Comparison of ENCODE assay signal across 8 cellular contexts in genomic region chr3:153161138-153161713, GRCh38. TPM values are rescaled to one million over a fixed set of nuclear protein-coding genes. Genes with fewer than 3 reads are reported as not detected.
DNase-seq lines count a peak whose midpoint lies in the region.

No MANE protein-coding gene starts in this region.

- no peaks in the 10 kb centered on the region for H3K27me3 Mint-ChIP-seq in activated naive CD4-positive, alpha-beta T cell treated with anti-CD3 and anti-CD28 coated beads, Interleukin-2, amount 50 U/mL, for 24 hours

- DNase-seq in G401 (ENCODE audit: low spot score) (peak; percentile 92), HAP-1 (ENCODE audit: low spot score in 2 of 2) (peak; percentile 95 to 99), MG63 (peak; percentile 99), SK-N-MC (ENCODE audit: low read depth, low spot score) (peak; percentile 100), glomerular endothelial cell (ENCODE audit: extremely low read depth, low read depth, low spot score) (peak; percentile 98), nucleus accumbens (lab: John Stamatoyannopoulos, UW) (peak; percentile 48 to 97 (median 86))

- H3K4me1 Mint-ChIP-seq in activated naive CD4-positive, alpha-beta T cell treated with anti-CD3 and anti-CD28 coated beads, Interleukin-2, amount 50 U/mL, for 24 hours = peaks cover 35% of the 10 kb centered on the region

- peak overlapping the region; percentile 98 for H3K27ac Mint-ChIP-seq in activated naive CD4-positive, alpha-beta T cell treated with anti-CD3 and anti-CD28 coated beads, Interleukin-2, amount 50 U/mL, for 24 hours

- H3K27me3 ChIP-seq in HAP-1 (ENCODE audit: low read depth) = no peaks in the 10 kb centered on the region
- no peaks in the 10 kb centered on the region for H3K27me3 ChIP-seq in MG63

- H3K4me3 Mint-ChIP-seq in activated naive CD4-positive, alpha-beta T cell treated with anti-CD3 and anti-CD28 coated beads, Interleukin-2, amount 50 U/mL, for 24 hours = peak overlapping the region; percentile 93

- no peaks in the 10 kb centered on the region; the same call in 1 of the 2 replicates for H3K36me3 ChIP-seq in HAP-1 (replicated peaks)
- peaks cover 16% of the 10 kb centered on the region for H3K36me3 ChIP-seq in MG63
- H3K36me3 ChIP-seq in SK-N-MC (ENCODE audit: insufficient read depth, low read length) = no peaks in the 10 kb centered on the region

- H3K9me3 Mint-ChIP-seq in activated naive CD4-positive, alpha-beta T cell treated with anti-CD3 and anti-CD28 coated beads, Interleukin-2, amount 50 U/mL, for 24 hours = no peaks in the 10 kb centered on the region

- in situ Hi-C loops in G401 (cut with HindIII; ENCODE audit: low sequenced_read_pairs) (no loop called here), HAP-1 (cut with MboI; ENCODE audit: low sequenced_read_pairs) (no loop called here)

- peak overlapping the region; percentile 73 for H3K4me3 ChIP-seq in HAP-1
- H3K4me3 ChIP-seq in MG63 = peak overlapping the region; percentile 63
- H3K4me3 ChIP-seq in SK-N-MC = peak overlapping the region; percentile 89

- peaks cover 9% of the 10 kb centered on the region for H3K4me1 ChIP-seq in HAP-1

- H3K36me3 Mint-ChIP-seq in activated naive CD4-positive, alpha-beta T cell treated with anti-CD3 and anti-CD28 coated beads, Interleukin-2, amount 50 U/mL, for 24 hours = peaks cover 2% of the 10 kb centered on the region

- H3K27ac ChIP-seq in SK-N-MC = peak overlapping the region; percentile 29; the same call in 1 of the 2 replicates
- H3K27ac ChIP-seq in temporal lobe (ENCODE audit: low read depth, low read length) = peak overlapping the region; percentile 82

- peak overlapping the region; percentile 68 for H3K9ac ChIP-seq in SK-N-MC (ENCODE audit: insufficient read length)

- H3K9me3 ChIP-seq in HAP-1 = no peaks in the 10 kb centered on the region
- H3K9me3 ChIP-seq in MG63 = no peaks in the 10 kb centered on the region
- H3K9me3 ChIP-seq in SK-N-MC (ENCODE audit: low read depth, low read length) = no peaks in the 10 kb centered on the region

RNA-seq across cellular contexts. Expression of gene RAP2B, which starts 0.8 kb away (rescaled TPM):
- 5.6 and 6.6 TPM in 2 replicates for total RNA-seq in G401 (2014; rRNA removed; shearing (Covaris generic))
- total RNA-seq in MG63 (2014; rRNA removed; shearing (Covaris generic); ENCODE audit: low replicate concordance) = 10.2 and 11.4 TPM in 2 replicates
- total RNA-seq in glomerular endothelial cell (30.7 and 33.7 TPM in 2 replicates), temporal lobe (19.4 TPM)

Comparison
In these comparisons a context has a peak if more than half of its experiments do, and no peak if none do; other contexts are left out.
1. Peak in every context shown above with its lines: DNase-seq, H3K4me3 ChIP-seq and H3K27ac ChIP-seq.